Comparison of ENCODE assay signal across 18 cellular contexts in the genomic region with DNA sequence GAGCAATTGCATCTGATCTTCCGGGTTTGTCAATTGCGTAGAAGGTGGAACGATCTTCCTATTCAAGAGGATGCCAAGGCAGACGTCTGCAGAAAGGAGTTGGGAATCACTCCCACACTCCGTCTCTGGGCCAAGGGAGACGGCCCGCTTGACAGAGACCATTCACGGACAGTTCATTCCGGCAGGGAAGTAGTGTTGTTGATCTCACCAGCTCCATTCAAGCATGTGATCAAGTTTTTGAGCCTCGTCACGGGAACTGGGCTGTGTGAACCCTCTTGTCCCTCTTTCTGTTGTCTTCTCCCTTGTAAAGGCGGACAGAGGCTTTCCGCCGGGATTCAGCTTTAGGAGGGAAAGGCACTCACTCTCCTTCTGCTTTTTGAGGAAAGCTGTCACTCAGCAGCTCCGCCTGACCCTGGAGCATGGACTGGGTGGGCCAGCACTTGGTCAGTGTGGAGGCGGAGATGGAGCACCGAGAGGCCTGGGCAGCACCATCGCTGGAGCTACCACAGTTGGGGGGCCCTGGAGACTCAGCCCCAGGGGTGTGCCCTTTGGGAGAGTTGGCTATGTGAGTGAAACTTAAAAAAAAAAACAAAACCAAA. TPM values are rescaled to one million over a fixed set of nuclear protein-coding genes. Genes with fewer than 3 reads are reported as not detected.
DNase-seq lines count a peak whose midpoint lies in the region; ATAC-seq and TF ChIP-seq lines count a peak whose summit lies in the region.
"Had no signal": no experiment of that assay in that cellular context is flagged by ENCODE, and none has a peak within 500 bp of the region (broad histone marks: within the 10 kb centered on the region; RNA-seq: fewer than 3 reads in every experiment).

No MANE protein-coding gene starts in this region.

- POLR2A ChIA-PET in PC-9 (lab: Charles Lee; ENCODE audit: unreplicated experiment): interaction anchor here (0.6 kb wide), 1 partner anchor 9 kb away, joined by 3 read pairs; no protein-coding TSS in a partner anchor

- H3K36me3 ChIP-seq in right atrium auricular region (peaks cover 45% of the 10 kb centered on the region), sigmoid colon (peaks cover 4 to 58% (median 8%) of the 10 kb centered on the region in 4 donors), PC-9 (ENCODE audit: low read depth) (no peaks in the 10 kb centered on the region; the same call in 1 of the 2 replicates)
- H3K36me3 ChIP-seq: BE2C had no signal

- H3K27me3 Mint-ChIP-seq in progenitor cell of endocrine pancreas: no peaks in the 10 kb centered on the region
- H3K27me3 Mint-ChIP-seq: CD4-positive, CD25-positive, alpha-beta regulatory T cell had no signal

- TF ChIP-seq POLR2A in sigmoid colon (IDR thresholded peaks at IDR 0.05): no peak

- BruUV-seq in PC-9 (replicated peaks; lab: Mats Ljungman, UMichigan): no TSS peak

- H3K27me3 ChIP-seq in right atrium auricular region (no peaks in the 10 kb centered on the region), right cardiac atrium (ENCODE audit: control insufficient read depth, insufficient read depth) (no peaks in the 10 kb centered on the region), sigmoid colon (no peaks in the 10 kb centered on the region), PC-9 (ENCODE audit: insufficient read depth, low read depth) (no peaks in the 10 kb centered on the region)
- H3K27me3 ChIP-seq: BE2C had no signal

- H4K20me1 ChIP-seq in PC-9 (ENCODE audit: insufficient read depth): no peaks in the 10 kb centered on the region

- H3K9me3 Mint-ChIP-seq in progenitor cell of endocrine pancreas (ENCODE audit: low read depth): no peaks in the 10 kb centered on the region
- H3K9me3 Mint-ChIP-seq: CD4-positive, CD25-positive, alpha-beta regulatory T cell; IgD-negative memory B cell had no signal

- WGBS in right cardiac atrium: 83% methylated on average over 18 of the region's 18 CpGs
- WGBS in sigmoid colon, 2 donors: 87 to 90% methylated on average over 18 of the region's 18 CpGs

- no peaks in the 10 kb centered on the region for H3K9me2 ChIP-seq in PC-9 (ENCODE audit: insufficient read depth)

- H3K9me3 ChIP-seq in right atrium auricular region: no peaks in the 10 kb centered on the region
- H3K9me3 ChIP-seq in right cardiac atrium (ENCODE audit: control insufficient read depth, low read length): no peaks in the 10 kb centered on the region
- no peaks in the 10 kb centered on the region for H3K9me3 ChIP-seq in sigmoid colon
- no peaks in the 10 kb centered on the region for H3K9me3 ChIP-seq in PC-9 (ENCODE audit: insufficient read depth, low read depth)
- H3K9me3 ChIP-seq: BE2C had no signal

- DNase-seq in right atrium auricular region (ENCODE audit: low spot score) (peak; percentile 23), right cardiac atrium (no peak), left lobe of liver (ENCODE audit: low spot score) (peak; percentile 19), sigmoid colon (peak; percentile 38), PC-9 (no peak), DMS79 treated with DMSO at 0.1 percent for 48 hours (lab: John Stamatoyannopoulos, UW) (no peak), progenitor cell of endocrine pancreas (ENCODE audit: low spot score, unreplicated experiment) (no peak)
- DNase-seq: BE2C; CD4-positive, CD25-positive, alpha-beta regulatory T cell; H7; NCI-H1105 treated with DMSO at 0.1 percent for 48 hours; NCI-H2029 treated with DMSO at 0.1 percent for 48 hours; NCI-H345; NCI-H524; NCI-H774; NK-92 treated with Interleukin-12 subunit alpha and Interleukin-12 subunit beta, amount 100 ng/mL, for 24 hours had no signal

- H3K4me3 Mint-ChIP-seq in progenitor cell of endocrine pancreas (ENCODE audit: low read depth): no peak overlapping the region
- H3K4me3 Mint-ChIP-seq: IgD-negative memory B cell had no signal

- no peak for ATAC-seq in right cardiac atrium
- ATAC-seq in left lobe of liver: no peak
- ATAC-seq: Panc1 had no signal

- intact Hi-C loops in right cardiac atrium (cut with DNase I) (no loop called here), sigmoid colon (cut with DNase I) (no loop called here), PC-9 (cut with micrococcal nuclease; ENCODE audit: unreplicated experiment) (loop anchor here (10.0 kb wide), 1 partner anchor 198 kb away; a partner anchor contains a TSS)

- CTCF ChIA-PET in PC-9 (lab: Charles Lee): no interaction called here

- H2AFZ ChIP-seq in PC-9: no peak overlapping the region

- peaks cover 11% of the 10 kb centered on the region for H3K36me3 Mint-ChIP-seq in progenitor cell of endocrine pancreas (ENCODE audit: insufficient read depth)

- TF ChIP-seq CTCF in right atrium auricular region (IDR thresholded peaks at IDR 0.05) (no peak), sigmoid colon (IDR thresholded peaks at IDR 0.05) (no peak), PC-9 (conservative IDR thresholded peaks at IDR 0.05) (no peak), progenitor cell of endocrine pancreas (IDR thresholded peaks at IDR 0.05; ENCODE audit: unreplicated experiment) (no peak)

- H3K4me2 ChIP-seq in PC-9: no peak overlapping the region

- H3K27ac ChIP-seq in right atrium auricular region (no peak overlapping the region), right cardiac atrium (ENCODE audit: low read length) (no peak overlapping the region), sigmoid colon (no peak overlapping the region), PC-9 (no peak overlapping the region)

- H3K4me3 ChIP-seq in right atrium auricular region: no peak overlapping the region
- H3K4me3 ChIP-seq in right cardiac atrium (ENCODE audit: low read length): no peak overlapping the region
- H3K4me3 ChIP-seq in sigmoid colon: no peak overlapping the region
- H3K4me3 ChIP-seq in PC-9: no peak overlapping the region

- H3F3A ChIP-seq in PC-9 (ENCODE audit: insufficient read depth, low read depth): peaks cover 30% of the 10 kb centered on the region

- H3K27ac Mint-ChIP-seq in progenitor cell of endocrine pancreas: no peak overlapping the region
- H3K27ac Mint-ChIP-seq: CD4-positive, CD25-positive, alpha-beta regulatory T cell; IgD-negative memory B cell had no signal

- TF ChIP-seq EP300 in sigmoid colon (IDR thresholded peaks at IDR 0.05): no peak

- H3K79me2 ChIP-seq in PC-9 (ENCODE audit: low read depth): no peaks in the 10 kb centered on the region

- no peaks in the 10 kb centered on the region for H3K4me1 Mint-ChIP-seq in progenitor cell of endocrine pancreas (ENCODE audit: low read depth)

- H3K4me1 ChIP-seq in right atrium auricular region (no peaks in the 10 kb centered on the region), right cardiac atrium (ENCODE audit: control insufficient read depth, insufficient read depth, low read length) (no peaks in the 10 kb centered on the region), sigmoid colon (no peaks in the 10 kb centered on the region), PC-9 (replicated peaks; ENCODE audit: insufficient read depth) (peaks cover 17% of the 10 kb centered on the region)
- H3K4me1 ChIP-seq: BE2C had no signal

RNA-seq across cellular contexts. Expression of a gene that starts 44.9 kb away (rescaled TPM):
- total RNA-seq in right atrium auricular region (not detected), right cardiac atrium (under 1 TPM in 1 of 4 donors, not detected in 3; 0.17 TPM), left lobe of liver (not detected), sigmoid colon (not detected), PC-9 (2021) (not detected in 2 replicates), progenitor cell of endocrine pancreas (not detected in 2 replicates)
- polyA plus RNA-seq in right cardiac atrium (not detected), sigmoid colon (under 1 TPM in 1 of 3 donors, not detected in 2; 0.03 TPM)
- total RNA-seq: CD4-positive, CD25-positive, alpha-beta regulatory T cell; H7 had no signal

RNA-seq across cellular contexts. Expression of a gene that starts 50.9 kb away (rescaled TPM):
- total RNA-seq in right atrium auricular region (10 to 100 TPM; 16.8 to 21.9 TPM), right cardiac atrium (10 to 100 TPM; 23.7 to 38.5 (median 29.2) TPM), left lobe of liver (18.2 TPM), sigmoid colon (10 to 100 TPM; 12.2 to 30.5 (median 15.8) TPM), PC-9 (2021) (49.2 and 53.3 TPM in 2 replicates), progenitor cell of endocrine pancreas (68.6 and 70.6 TPM in 2 replicates)
- polyA plus RNA-seq in right cardiac atrium (12.6 TPM), sigmoid colon (10 to 100 TPM in 1 of 3 donors, 1 to 10 TPM in 2; 6.0 to 22.9 (median 6.9) TPM)

Comparison
In these comparisons a context has a peak if more than half of its experiments do, and no peak if none do; other contexts are left out.
1. DNase-seq: peak in right atrium auricular region (single experiment), left lobe of liver (single experiment) and sigmoid colon (single experiment); none in right cardiac atrium (0 of 3), PC-9 (0 of 2), DMS79 treated with DMSO at 0.1 percent for 48 hours (single experiment) and progenitor cell of endocrine pancreas (single experiment).